In genomic region chr15:69190504-69190903, GRCh38 we compare ENCODE assay signal across 8 cellular contexts.
"Had no signal": no experiment of that assay in that cellular context is flagged by ENCODE, and none has a peak within 500 bp of the region (broad histone marks: within the 10 kb centered on the region; RNA-seq: fewer than 3 reads in every experiment).

No MANE protein-coding gene starts in this region.

- H3K4me3 ChIP-seq: GM23248, HAP-1 had no signal

- H3K27me3 Mint-ChIP-seq: IgD-negative memory B cell had no signal

- H3K27ac ChIP-seq: GM23248 had no signal

- H3K36me3 ChIP-seq: HAP-1 had no signal

- H3K9ac ChIP-seq: GM23248 had no signal

- H3K9me3 ChIP-seq: HAP-1 had no signal

- ATAC-seq: HCT116, HepG2 had no signal

- DNase-seq: GM23248, GOT3, H7, KG1 had no signal

- H3K4me3 Mint-ChIP-seq: IgD-negative memory B cell had no signal

- H3K27ac Mint-ChIP-seq: IgD-negative memory B cell had no signal
